ENCODE assay signal across 23 cellular contexts in the genomic region with DNA sequence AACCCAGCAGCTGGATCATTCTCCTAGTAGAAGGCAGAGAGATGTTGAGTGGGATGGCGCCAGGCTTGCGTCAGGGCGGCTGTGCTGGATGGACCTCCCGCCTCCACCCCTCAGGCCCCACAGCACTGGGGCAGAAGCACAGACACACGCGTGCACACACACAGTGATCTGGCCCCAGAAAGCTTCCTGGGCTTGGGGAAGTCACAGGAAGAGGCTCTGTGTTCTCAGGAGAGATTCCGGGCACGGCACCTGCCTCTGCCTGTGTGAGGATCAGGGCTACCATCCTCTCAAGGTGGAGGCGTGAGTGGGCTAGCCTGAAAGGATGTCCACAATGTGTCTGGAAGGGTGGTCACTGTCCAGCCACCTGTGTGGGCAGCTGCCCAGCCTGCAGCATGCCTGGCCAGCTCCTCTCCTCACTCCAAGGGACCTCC.
"Had no signal": no experiment of that assay in that cellular context is flagged by ENCODE, and none has a peak within 500 bp of the region (broad histone marks: within the 10 kb centered on the region; RNA-seq: fewer than 3 reads in every experiment).

No MANE protein-coding gene starts in this region.

- H3K4me3 Mint-ChIP-seq: activated CD4-positive, alpha-beta T cell treated with anti-CD3 and anti-CD28 coated beads, Interleukin-2, amount 10 ng/mL, durations not matched to agents 7 days and 5 days; activated CD8-positive, alpha-beta T cell treated with anti-CD3 and anti-CD28 coated beads, Interleukin-2, amount 10 ng/mL, durations not matched to agents 7 days and 5 days; activated naive CD4-positive, alpha-beta T cell treated with anti-CD3 and anti-CD28 coated beads, Interleukin-2, amount 10 ng/mL, durations not matched to agents 7 days and 5 days; activated naive CD8-positive, alpha-beta T cell treated with anti-CD3 and anti-CD28 coated beads, Interleukin-2, amount 50 U/mL, for 24 hours; natural killer cell treated with Interleukin-12 subunit alpha and Interleukin-12 subunit beta and Interleukin-15 and Interleukin-18, amount 100 ng/mL, for 72 hours; T-helper 2 cell treated with Interferon-gamma antibody and Interleukin-4, amounts not matched to agents 5 μg/mL and 100 μg/mL, for 36 hours had no signal

- H3K9me3 Mint-ChIP-seq: activated CD4-positive, alpha-beta T cell treated with anti-CD3 and anti-CD28 coated beads, Interleukin-2, amount 10 ng/mL, durations not matched to agents 7 days and 5 days; activated naive CD4-positive, alpha-beta T cell treated with anti-CD3 and anti-CD28 coated beads, Interleukin-2, amount 10 ng/mL, durations not matched to agents 7 days and 5 days; activated naive CD8-positive, alpha-beta T cell treated with anti-CD3 and anti-CD28 coated beads, Interleukin-2, amount 50 U/mL, for 24 hours had no signal

- ATAC-seq: activated CD8-positive, alpha-beta T cell treated with anti-CD3 and anti-CD28 coated beads, Interleukin-2, amount 10 ng/mL, durations not matched to agents 7 days and 5 days; activated naive CD8-positive, alpha-beta T cell treated with anti-CD3 and anti-CD28 coated beads, Interleukin-2, amount 50 U/mL, for 24 hours; heart left ventricle; left colon; natural killer cell treated with Interleukin-12 subunit alpha and Interleukin-12 subunit beta and Interleukin-15 and Interleukin-18, amount 100 ng/mL, for 72 hours had no signal

- H3K27me3 ChIP-seq: heart left ventricle, tibial artery, uterus had no signal

- H3K27ac Mint-ChIP-seq: activated CD4-positive, alpha-beta T cell treated with anti-CD3 and anti-CD28 coated beads, Interleukin-2, amount 10 ng/mL, durations not matched to agents 7 days and 5 days; activated CD8-positive, alpha-beta T cell treated with anti-CD3 and anti-CD28 coated beads, Interleukin-2, amount 10 ng/mL, durations not matched to agents 7 days and 5 days; activated naive CD4-positive, alpha-beta T cell treated with anti-CD3 and anti-CD28 coated beads, Interleukin-2, amount 10 ng/mL, durations not matched to agents 7 days and 5 days; activated naive CD8-positive, alpha-beta T cell treated with anti-CD3 and anti-CD28 coated beads, Interleukin-2, amount 50 U/mL, for 24 hours; natural killer cell treated with Interleukin-12 subunit alpha and Interleukin-12 subunit beta and Interleukin-15 and Interleukin-18, amount 100 ng/mL, for 72 hours; T-helper 2 cell treated with Interferon-gamma antibody and Interleukin-4, amounts not matched to agents 5 μg/mL and 100 μg/mL, for 36 hours had no signal

- H3K4me3 ChIP-seq: heart left ventricle, lung, tibial artery, uterus had no signal

- DNase-seq: activated CD4-positive, alpha-beta T cell treated with anti-CD3 and anti-CD28 coated beads, Interleukin-2, amount 10 ng/mL, durations not matched to agents 7 days and 5 days; activated CD4-positive, CD25-positive, alpha-beta regulatory T cell treated with anti-CD3 and anti-CD28 coated beads, Interleukin-2, amount 50 U/mL, for 72 hours; activated CD8-positive, alpha-beta T cell treated with anti-CD3 and anti-CD28 coated beads, Interleukin-2, amount 10 ng/mL, durations not matched to agents 7 days and 5 days; activated naive CD4-positive, alpha-beta T cell treated with anti-CD3 and anti-CD28 coated beads, Interleukin-2, amount 10 ng/mL, durations not matched to agents 7 days and 5 days; activated naive CD8-positive, alpha-beta T cell treated with anti-CD3 and anti-CD28 coated beads, Interleukin-2, amount 50 U/mL, for 24 hours; activated T-cell treated with anti-CD3 and anti-CD28 coated beads, Interleukin-2, amount 50 U/mL, for 48 hours; cerebellar nuclear complex; cortex of kidney; effector CD4-positive, alpha-beta T cell; left colon; midbrain; occipital lobe; SK-N-SH; stimulated activated CD4-positive, alpha-beta T cell treated with anti-CD3 and anti-CD28 coated beads, Interleukin-4, amount 100 ng/mL, for 24 hours; stimulated activated naive CD4-positive, alpha-beta T cell treated with Interleukin-2 at 50 U/mL for 16 hours; substantia nigra; tibial artery; uterus; WERI-Rb-1 had no signal

- H3K9ac ChIP-seq: SK-N-SH had no signal

- H3K36me3 Mint-ChIP-seq: activated naive CD4-positive, alpha-beta T cell treated with anti-CD3 and anti-CD28 coated beads, Interleukin-2, amount 10 ng/mL, durations not matched to agents 7 days and 5 days; natural killer cell treated with Interleukin-12 subunit alpha and Interleukin-12 subunit beta and Interleukin-15 and Interleukin-18, amount 100 ng/mL, for 72 hours had no signal

- H3K36me3 ChIP-seq: heart left ventricle, tibial artery, uterus, WERI-Rb-1 had no signal

- H3K4me2 ChIP-seq: SK-N-SH had no signal

- H3K4me1 ChIP-seq: tibial artery, uterus had no signal

- H3K27ac ChIP-seq: heart left ventricle, tibial artery, uterus, WERI-Rb-1 had no signal

- H3K4me1 Mint-ChIP-seq: activated CD4-positive, alpha-beta T cell treated with anti-CD3 and anti-CD28 coated beads, Interleukin-2, amount 10 ng/mL, durations not matched to agents 7 days and 5 days; activated naive CD4-positive, alpha-beta T cell treated with anti-CD3 and anti-CD28 coated beads, Interleukin-2, amount 10 ng/mL, durations not matched to agents 7 days and 5 days; activated naive CD8-positive, alpha-beta T cell treated with anti-CD3 and anti-CD28 coated beads, Interleukin-2, amount 50 U/mL, for 24 hours had no signal

- H3K27me3 Mint-ChIP-seq: activated CD4-positive, alpha-beta T cell treated with anti-CD3 and anti-CD28 coated beads, Interleukin-2, amount 10 ng/mL, durations not matched to agents 7 days and 5 days; activated naive CD4-positive, alpha-beta T cell treated with anti-CD3 and anti-CD28 coated beads, Interleukin-2, amount 10 ng/mL, durations not matched to agents 7 days and 5 days; activated naive CD8-positive, alpha-beta T cell treated with anti-CD3 and anti-CD28 coated beads, Interleukin-2, amount 50 U/mL, for 24 hours had no signal

- H3K9me3 ChIP-seq: heart left ventricle, SK-N-SH, tibial artery, uterus had no signal
